1 cellular context compared by ENCODE assay signal in the genomic region with DNA sequence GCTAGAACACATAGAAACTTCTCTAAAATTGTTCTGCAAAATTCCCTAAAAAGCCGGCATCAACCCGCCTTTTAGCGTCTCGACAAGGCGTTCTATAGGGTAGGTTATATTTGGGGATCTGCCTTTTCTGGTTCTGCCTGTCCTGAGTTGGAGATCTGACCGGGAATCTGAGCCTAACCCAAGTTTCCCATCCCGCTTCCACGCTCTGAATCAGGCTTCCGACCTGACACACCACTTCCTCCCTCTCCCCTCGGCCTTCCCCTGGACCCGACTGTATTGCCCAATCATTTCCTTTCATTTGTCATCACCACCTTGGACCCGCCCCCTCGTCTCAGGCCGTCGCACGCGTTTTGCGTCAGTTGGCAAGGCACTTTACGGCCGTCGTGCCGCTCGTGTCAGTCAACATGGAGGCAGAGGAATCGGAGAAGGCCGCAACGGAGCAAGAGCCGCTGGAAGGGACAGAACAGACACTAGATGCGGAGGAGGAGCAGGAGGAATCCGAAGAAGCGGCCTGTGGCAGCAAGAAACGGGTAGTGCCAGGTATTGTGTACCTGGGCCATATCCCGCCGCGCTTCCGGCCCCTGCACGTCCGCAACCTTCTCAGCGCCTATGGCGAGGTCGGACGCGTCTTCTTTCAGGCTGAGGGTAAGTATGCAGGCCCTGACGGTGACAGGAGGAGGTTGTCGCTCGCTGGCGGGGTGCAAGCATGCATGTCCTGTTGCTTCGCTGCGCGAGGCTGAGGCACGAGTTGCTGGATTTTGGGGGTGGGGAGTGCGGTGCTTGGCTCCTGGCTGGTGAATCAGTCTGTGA.
TF ChIP-seq lines count a peak whose summit lies in the region.

Gene ABT1, plus strand, starts transcription at position 375 of the 810 bp plus-strand sequence. Its CDS starts 30 bp downstream, at position 405.

TF ChIP-seq in A549, 52 proteins besides CTCF, POLR2A, EP300 and RAD21 (continued from another document):
- TF ChIP-seq, protein P1, sequence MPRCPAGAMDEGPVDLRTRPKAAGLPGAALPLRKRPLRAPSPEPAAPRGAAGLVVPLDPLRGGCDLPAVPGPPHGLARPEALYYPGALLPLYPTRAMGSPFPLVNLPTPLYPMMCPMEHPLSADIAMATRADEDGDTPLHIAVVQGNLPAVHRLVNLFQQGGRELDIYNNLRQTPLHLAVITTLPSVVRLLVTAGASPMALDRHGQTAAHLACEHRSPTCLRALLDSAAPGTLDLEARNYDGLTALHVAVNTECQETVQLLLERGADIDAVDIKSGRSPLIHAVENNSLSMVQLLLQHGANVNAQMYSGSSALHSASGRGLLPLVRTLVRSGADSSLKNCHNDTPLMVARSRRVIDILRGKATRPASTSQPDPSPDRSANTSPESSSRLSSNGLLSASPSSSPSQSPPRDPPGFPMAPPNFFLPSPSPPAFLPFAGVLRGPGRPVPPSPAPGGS (IDR thresholded peaks at IDR 0.05) = 0 out of 3 replicates have a peak, but pooled peaks have one; percentile 32
- no peak for TF ChIP-seq ZFP36 (IDR thresholded peaks at IDR 0.05; ENCODE audit: borderline replicate concordance, partially characterized antibody)
- no peak for TF ChIP-seq NR3C1 (IDR thresholded peaks at IDR 0.05)
- TF ChIP-seq REST (IDR thresholded peaks at IDR 0.05) = no peak
- TF ChIP-seq HES2 (IDR thresholded peaks at IDR 0.05) = no peak
- TF ChIP-seq CHD2 (IDR thresholded peaks at IDR 0.05; ENCODE audit: low read length, partially characterized antibody) = no peak
- TF ChIP-seq RNF2 (IDR thresholded peaks at IDR 0.05; ENCODE audit: borderline replicate concordance, low read depth) = no peak
- TF ChIP-seq POLR2AphosphoS2 (conservative IDR thresholded peaks at IDR 0.05; ENCODE audit: low read length) = no peak
- no peak for TF ChIP-seq CHD4 (IDR thresholded peaks at IDR 0.05; ENCODE audit: borderline replicate concordance)
- no peak for TF ChIP-seq KDM1A (IDR thresholded peaks at IDR 0.05; ENCODE audit: low read depth)
- no peak for TF ChIP-seq HEYL (CRISPR knock-in tag; IDR thresholded peaks at IDR 0.05)
- no peak for TF ChIP-seq ATOH8 (CRISPR knock-in tag; IDR thresholded peaks at IDR 0.05; ENCODE audit: low read depth)
- no peak for TF ChIP-seq TFCP2L1 (CRISPR knock-in tag; IDR thresholded peaks at IDR 0.05)
- TF ChIP-seq FOSB (CRISPR knock-in tag; IDR thresholded peaks at IDR 0.05) = no peak
- no peak for TF ChIP-seq EHF (CRISPR knock-in tag; IDR thresholded peaks at IDR 0.05)
- TF ChIP-seq MAZ (IDR thresholded peaks at IDR 0.05; ENCODE audit: borderline replicate concordance, low read depth, low read length) = no peak
- TF ChIP-seq JUNB (IDR thresholded peaks at IDR 0.05) = no peak
- no peak for TF ChIP-seq HOXA7 (CRISPR knock-in tag; IDR thresholded peaks at IDR 0.05)
- TF ChIP-seq PBX3 (IDR thresholded peaks at IDR 0.05) = no peak
- no peak for TF ChIP-seq MAFK (IDR thresholded peaks at IDR 0.05; ENCODE audit: partially characterized antibody)
- TF ChIP-seq TP53 (CRISPR knock-in tag; IDR thresholded peaks at IDR 0.05) = no peak
- TF ChIP-seq, protein P2, sequence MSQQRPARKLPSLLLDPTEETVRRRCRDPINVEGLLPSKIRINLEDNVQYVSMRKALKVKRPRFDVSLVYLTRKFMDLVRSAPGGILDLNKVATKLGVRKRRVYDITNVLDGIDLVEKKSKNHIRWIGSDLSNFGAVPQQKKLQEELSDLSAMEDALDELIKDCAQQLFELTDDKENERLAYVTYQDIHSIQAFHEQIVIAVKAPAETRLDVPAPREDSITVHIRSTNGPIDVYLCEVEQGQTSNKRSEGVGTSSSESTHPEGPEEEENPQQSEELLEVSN (IDR thresholded peaks at IDR 0.05; ENCODE audit: borderline replicate concordance, low read depth) = 0 out of 2 replicates have a peak, but pooled peaks have one; percentile 36
- no peak for TF ChIP-seq NFE2L2 (conservative IDR thresholded peaks at IDR 0.05; ENCODE audit: low read length)
- no peak for TF ChIP-seq HOXB5 (CRISPR knock-in tag; IDR thresholded peaks at IDR 0.05)
- no peak for TF ChIP-seq CBX2 (IDR thresholded peaks at IDR 0.05; ENCODE audit: borderline replicate concordance, low read depth)
- TF ChIP-seq CEBPB (IDR thresholded peaks at IDR 0.05) = peak; percentile 82 to 97
TF ChIP-seq in A549: peak in this region for 11.
